In genomic region chr6:99425647-99426453, GRCh38 we compare ENCODE assay signal across 8 cellular contexts. TPM values are rescaled to one million over a fixed set of nuclear protein-coding genes. Genes with fewer than 3 reads are reported as not detected.
DNase-seq lines count a peak whose midpoint lies in the region; ATAC-seq and TF ChIP-seq lines count a peak whose summit lies in the region.

No MANE protein-coding gene starts in this region.

- POLR2A ChIA-PET in HEK293 (lab: Yijun Ruan, JAX), result interaction anchor here (0.9 to 3.6 kb wide), 13 partner anchors 9 to 163 kb away, joined by 3 to 31 read pairs (median 5); partner anchors contain the start of genes CCNC, COQ3 and FAXC

- H3K4me2 ChIP-seq in MM.1S (ENCODE audit: low read depth, low read length), result peak overlapping the region; percentile 56

- H3K79me2 ChIP-seq in MM.1S (ENCODE audit: low read length), result peaks cover 47% of the 10 kb centered on the region

- H4K20me1 ChIP-seq in MM.1S (ENCODE audit: insufficient read depth, low read length), result peaks cover 30% of the 10 kb centered on the region

- peaks cover 0 to 31% of the 10 kb centered on the region in 2 experiments; a peak in 2 of 3 replicates for H3K36me3 ChIP-seq in HEK293 (ENCODE audit: control insufficient read depth in 2 of 2, insufficient read depth in 1 of 2, low read length in 2 of 2)
- H3K36me3 ChIP-seq in MM.1S (replicated peaks; ENCODE audit: insufficient read depth, low read length), result no peaks in the 10 kb centered on the region
- peaks cover 31% of the 10 kb centered on the region for H3K36me3 ChIP-seq in SK-N-MC (ENCODE audit: insufficient read depth, low read length)
- H3K36me3 ChIP-seq in ovary, result no peaks in the 10 kb centered on the region
- peaks cover 0 to 3% (median 0%) of the 10 kb centered on the region in 3 donors for H3K36me3 ChIP-seq in tibial artery

- H3K36me3 Mint-ChIP-seq in activated naive CD8-positive, alpha-beta T cell treated with anti-CD3 and anti-CD28 coated beads for 36 hours, result peaks cover 41% of the 10 kb centered on the region

- H3K27me3 Mint-ChIP-seq in activated naive CD8-positive, alpha-beta T cell treated with anti-CD3 and anti-CD28 coated beads for 36 hours, result no peaks in the 10 kb centered on the region

- no peak for TF ChIP-seq POLR2A in ovary (IDR thresholded peaks at IDR 0.05)

- no peaks in the 10 kb centered on the region for H3K9me2 ChIP-seq in MM.1S (replicated peaks; ENCODE audit: insufficient read depth, low read length)

- intact Hi-C loops in Right ventricle myocardium superior (cut with DNase I), result loop anchor here (10.0 kb wide), 1 partner anchor 89 kb away; the partner anchor contains the start of gene USP45
- intact Hi-C loops in ovary (cut with DNase I), result no loop called here
- intact Hi-C loops in tibial artery (cut with DNase I; ENCODE audit: low total_unique reads), result no loop called here

- TF ChIP-seq CTCF in HEK293 (tag by site-specific recombination; IDR thresholded peaks at IDR 0.05) (peak; percentile 72), MM.1S (IDR thresholded peaks at IDR 0.05; ENCODE audit: low read length) (peak; percentile 55), ovary (IDR thresholded peaks at IDR 0.05) (no peak), tibial artery (IDR thresholded peaks at IDR 0.05) (no peak)

- H3K4me1 Mint-ChIP-seq in activated naive CD8-positive, alpha-beta T cell treated with anti-CD3 and anti-CD28 coated beads for 36 hours, result peaks cover 50% of the 10 kb centered on the region

- H3K9me3 ChIP-seq in HEK293 (ENCODE audit: control insufficient read depth, insufficient read depth, low read depth, low read length), result no peaks in the 10 kb centered on the region
- no peaks in the 10 kb centered on the region for H3K9me3 ChIP-seq in MM.1S (replicated peaks; ENCODE audit: insufficient read depth, low read length)
- no peaks in the 10 kb centered on the region for H3K9me3 ChIP-seq in SK-N-MC (ENCODE audit: low read depth, low read length)
- H3K9me3 ChIP-seq in ovary, result no peaks in the 10 kb centered on the region
- no peaks in the 10 kb centered on the region for H3K9me3 ChIP-seq in tibial artery

- no peaks in the 10 kb centered on the region for H3K9me3 Mint-ChIP-seq in activated naive CD8-positive, alpha-beta T cell treated with anti-CD3 and anti-CD28 coated beads for 36 hours

- H3F3A ChIP-seq in MM.1S (ENCODE audit: insufficient read depth, low read length), result peaks cover 9% of the 10 kb centered on the region

- peak overlapping the region; percentile 99 for H3K27ac Mint-ChIP-seq in activated naive CD8-positive, alpha-beta T cell treated with anti-CD3 and anti-CD28 coated beads for 36 hours

- DNase-seq in GM04503 (ENCODE audit: low read depth), result peak; percentile 63
- peak; percentile 81 for DNase-seq in MM.1S
- DNase-seq in SK-N-MC (ENCODE audit: low read depth, low spot score), result peak; percentile 60
- peak; percentile 60 for DNase-seq in activated naive CD8-positive, alpha-beta T cell treated with anti-CD3 and anti-CD28 coated beads for 36 hours
- DNase-seq in Right ventricle myocardium superior, result peak; percentile 93
- peak; percentile 84 to 88 (median 85) for DNase-seq in ovary
- peak; percentile 86 to 88 for DNase-seq in tibial artery

- peak overlapping the region; percentile 88 for H3K27ac ChIP-seq in HEK293 (ENCODE audit: extremely low read depth, low read depth, low read length)
- H3K27ac ChIP-seq in MM.1S (ENCODE audit: low read length), result peak overlapping the region; percentile 92
- peak overlapping the region; percentile 94 for H3K27ac ChIP-seq in SK-N-MC
- H3K27ac ChIP-seq in ovary, result peak overlapping the region; percentile 93 to 98
- peak overlapping the region; percentile 92 to 98 for H3K27ac ChIP-seq in tibial artery

- H3K4me1 ChIP-seq in HEK293 (ENCODE audit: control insufficient read depth, insufficient read depth, low read length), result peaks cover 4% of the 10 kb centered on the region; the same call in 1 of the 2 replicates
- peaks cover 15% of the 10 kb centered on the region for H3K4me1 ChIP-seq in MM.1S (ENCODE audit: low read length)
- peaks cover 12% of the 10 kb centered on the region for H3K4me1 ChIP-seq in ovary (ENCODE audit: insufficient read depth)
- H3K4me1 ChIP-seq in tibial artery, result peaks cover 0 to 57% (median 41%) of the 10 kb centered on the region in 4 donors

- peak overlapping the region; percentile 69 for H2AFZ ChIP-seq in MM.1S (ENCODE audit: low read length)

- H3K9ac ChIP-seq in MM.1S (ENCODE audit: low read length) (peak overlapping the region; percentile 91), SK-N-MC (ENCODE audit: insufficient read length) (peak overlapping the region; percentile 88)

- ATAC-seq in Right ventricle myocardium superior (ENCODE audit: poor library complexity), result peak; percentile 89

- no peaks in the 10 kb centered on the region for H3K27me3 ChIP-seq in MM.1S (replicated peaks; ENCODE audit: insufficient read depth, low read length)
- no peaks in the 10 kb centered on the region for H3K27me3 ChIP-seq in ovary
- H3K27me3 ChIP-seq in tibial artery, result no peaks in the 10 kb centered on the region

- H3K4me3 ChIP-seq in HEK293 (ENCODE audit: low read depth, low read length) (peak overlapping the region; percentile 57), MM.1S (ENCODE audit: low read length) (peak overlapping the region; percentile 94), SK-N-MC (peak overlapping the region; percentile 89), ovary (peak overlapping the region; percentile 69), tibial artery (peak overlapping the region; percentile 69 to 85)

- no peak for TF ChIP-seq EP300 in ovary (IDR thresholded peaks at IDR 0.05)

- H3K4me3 Mint-ChIP-seq in activated naive CD8-positive, alpha-beta T cell treated with anti-CD3 and anti-CD28 coated beads for 36 hours, result peak overlapping the region; percentile 99

- 1% methylated on average over 29 of the region's 29 CpGs for WGBS in ovary, 3 donors

- CTCF ChIA-PET in HEK293 (lab: Yijun Ruan, JAX), result interaction anchor here (0.6 to 3.1 kb wide), 18 partner anchors 8 to 140 kb away, joined by 3 to 19 read pairs (median 4); partner anchors contain the start of gene USP45

TF ChIP-seq in HEK293, 187 proteins besides CTCF, POLR2A, EP300 and RAD21 (continues in another document):
- TF ChIP-seq ZNF626 (tag by site-specific recombination; IDR thresholded peaks at IDR 0.05), result 0 out of 2 replicates have a peak, but pooled peaks have one; percentile 8
- no peak for TF ChIP-seq ZNF423 (tag by site-specific recombination; IDR thresholded peaks at IDR 0.05)
- TF ChIP-seq GLIS2 (tag by site-specific recombination; IDR thresholded peaks at IDR 0.05), result peak; percentile 26; the same call in 1 of the 2 replicates
- TF ChIP-seq, protein P1, sequence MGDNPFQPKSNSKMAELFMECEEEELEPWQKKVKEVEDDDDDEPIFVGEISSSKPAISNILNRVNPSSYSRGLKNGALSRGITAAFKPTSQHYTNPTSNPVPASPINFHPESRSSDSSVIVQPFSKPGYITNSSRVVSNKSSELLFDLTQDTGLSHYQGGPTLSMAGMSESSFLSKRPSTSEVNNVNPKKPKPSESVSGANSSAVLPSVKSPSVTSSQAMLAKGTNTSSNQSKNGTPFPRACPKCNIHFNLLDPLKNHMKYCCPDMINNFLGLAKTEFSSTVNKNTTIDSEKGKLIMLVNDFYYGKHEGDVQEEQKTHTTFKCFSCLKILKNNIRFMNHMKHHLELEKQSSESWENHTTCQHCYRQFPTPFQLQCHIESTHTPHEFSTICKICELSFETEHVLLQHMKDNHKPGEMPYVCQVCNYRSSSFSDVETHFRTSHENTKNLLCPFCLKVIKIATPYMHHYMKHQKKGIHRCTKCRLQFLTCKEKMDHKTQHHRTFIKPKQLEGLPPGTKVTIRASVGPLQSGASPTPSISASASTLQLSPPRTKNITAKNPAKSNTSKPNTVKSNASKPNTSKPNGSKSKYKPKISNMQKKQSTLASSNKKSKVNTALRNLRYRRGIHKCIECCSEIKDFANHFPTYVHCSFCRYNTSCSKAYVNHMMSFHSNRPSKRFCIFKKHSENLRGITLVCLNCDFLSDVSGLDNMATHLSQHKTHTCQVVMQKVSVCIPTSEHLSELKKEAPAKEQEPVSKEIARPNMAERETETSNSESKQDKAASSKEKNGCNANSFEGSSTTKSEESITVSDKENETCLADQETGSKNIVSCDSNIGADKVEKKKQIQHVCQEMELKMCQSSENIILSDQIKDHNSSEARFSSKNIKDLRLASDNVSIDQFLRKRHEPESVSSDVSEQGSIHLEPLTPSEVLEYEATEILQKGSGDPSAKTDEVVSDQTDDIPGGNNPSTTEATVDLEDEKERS (tag by site-specific recombination; IDR thresholded peaks at IDR 0.05), result no peak
- TF ChIP-seq ZNF223 (tag by site-specific recombination; IDR thresholded peaks at IDR 0.05), result no peak
- TF ChIP-seq ZNF2 (tag by site-specific recombination; IDR thresholded peaks at IDR 0.05), result peak; percentile 54; the same call in 1 of the 2 replicates
- TF ChIP-seq GLIS1 (tag by site-specific recombination; IDR thresholded peaks at IDR 0.05), result peak; percentile 57; the same call in 1 of the 2 replicates
- TF ChIP-seq SP3 (tag by site-specific recombination; IDR thresholded peaks at IDR 0.05), result no peak
- no peak for TF ChIP-seq ZNF701 (tag by site-specific recombination; IDR thresholded peaks at IDR 0.05)
- TF ChIP-seq ZXDB (tag by site-specific recombination; IDR thresholded peaks at IDR 0.05), result peak; percentile 19
- peak; percentile 93 for TF ChIP-seq PRDM1 (tag by site-specific recombination; IDR thresholded peaks at IDR 0.05)
- TF ChIP-seq YY1 (tag by site-specific recombination; IDR thresholded peaks at IDR 0.05), result peak; percentile 48; the same call in 1 of the 2 replicates
- peak; percentile 79 for TF ChIP-seq IKZF3 (tag by site-specific recombination; IDR thresholded peaks at IDR 0.05)
- no peak for TF ChIP-seq ZNF112 (tag by site-specific recombination; IDR thresholded peaks at IDR 0.05)
- TF ChIP-seq ZNF473 (tag by site-specific recombination; IDR thresholded peaks at IDR 0.05), result no peak
- peak; percentile 56 for TF ChIP-seq SP7 (tag by site-specific recombination; IDR thresholded peaks at IDR 0.05)

RNA-seq across cellular contexts. Expression of gene PNISR, which starts 0.7 kb away (rescaled TPM):
- total RNA-seq in activated naive CD8-positive, alpha-beta T cell treated with anti-CD3 and anti-CD28 coated beads for 36 hours, result 10 to 100 TPM; 88.8 to 91.6 TPM
- total RNA-seq in Right ventricle myocardium superior (48.5 TPM), ovary (100 to 1,000 TPM in 5 of 7 donors, 10 to 100 TPM in 2; 92.7 to 158 (median 127) TPM)
- polyA plus RNA-seq in ovary, result 100 to 1,000 TPM in 1 of 2 donors, 10 to 100 TPM in 1; 71.5 to 168 TPM

RNA-seq across cellular contexts. Expression of gene COQ3, which starts 31.9 kb away (rescaled TPM):
- 10 to 100 TPM; 21.0 to 23.8 TPM for total RNA-seq in activated naive CD8-positive, alpha-beta T cell treated with anti-CD3 and anti-CD28 coated beads for 36 hours
- 39.7 TPM for total RNA-seq in Right ventricle myocardium superior
- total RNA-seq in ovary, result 10 to 100 TPM in 1 of 7 donors, 1 to 10 TPM in 6; 3.0 to 10.0 (median 6.2) TPM
- 1 to 10 TPM; 6.9 to 8.1 TPM for polyA plus RNA-seq in ovary

Comparison
In these comparisons a context has a peak if more than half of its experiments do, and no peak if none do; other contexts are left out.
1. Peak in every context shown above with its lines: DNase-seq, ATAC-seq, H3K4me3 ChIP-seq and H3K27ac ChIP-seq.
2. CTCF ChIP-seq: peak in HEK293 (single experiment) and MM.1S (single experiment); none in ovary (0 of 3) and tibial artery (0 of 2).